In genomic region chr19:55279376-55279772, GRCh38 we compare ENCODE assay signal across 10 cellular contexts. TPM values are rescaled to one million over a fixed set of nuclear protein-coding genes. Genes with fewer than 3 reads are reported as not detected.
DNase-seq lines count a peak whose midpoint lies in the region; ATAC-seq and TF ChIP-seq lines count a peak whose summit lies in the region.
"Had no signal": no experiment of that assay in that cellular context is flagged by ENCODE, and none has a peak within 500 bp of the region (broad histone marks: within the 10 kb centered on the region; RNA-seq: fewer than 3 reads in every experiment).

No MANE protein-coding gene starts in this region.

- POLR2A ChIA-PET in MCF 10A (lab: Yijun Ruan, JAX) = interaction anchor here (0.6 to 1.9 kb wide), 10 partner anchors 12 to 197 kb away, joined by 3 to 28 read pairs (median 4); partner anchors contain the start of genes DNAAF3, PPP6R1, SYT5 and TMEM238

- no peaks in the 10 kb centered on the region for H3K4me1 ChIP-seq in cardiac muscle cell (ENCODE audit: low read depth)
- peaks cover 2% of the 10 kb centered on the region for H3K4me1 ChIP-seq in mesendoderm (ENCODE audit: control insufficient read depth, low read depth, low read length)
- peaks cover 10% of the 10 kb centered on the region for H3K4me1 ChIP-seq in upper lobe of right lung

- peak overlapping the region; percentile 86 for H3K4me3 ChIP-seq in cardiac muscle cell
- peak overlapping the region; percentile 81 for H3K4me3 ChIP-seq in mesendoderm (ENCODE audit: low read length)
- peak overlapping the region; percentile 76 for H3K4me3 ChIP-seq in upper lobe of right lung

- peaks cover 13% of the 10 kb centered on the region for H3K36me3 Mint-ChIP-seq in MCF 10A (ENCODE audit: insufficient read depth, unreplicated experiment)

- peaks cover 34% of the 10 kb centered on the region for H3K4me1 Mint-ChIP-seq in MCF 10A (ENCODE audit: insufficient read depth, unreplicated experiment)

- H4K8ac ChIP-seq in mesendoderm (ENCODE audit: low read depth, low read length) = no peak overlapping the region

- H3K9me3 Mint-ChIP-seq in MCF 10A (ENCODE audit: unreplicated experiment) = no peaks in the 10 kb centered on the region

- H4K5ac ChIP-seq in mesendoderm (ENCODE audit: low read length) = no peak overlapping the region

- peaks cover 12% of the 10 kb centered on the region for H3K27me3 Mint-ChIP-seq in MCF 10A (ENCODE audit: insufficient read depth, unreplicated experiment)

- TF ChIP-seq CTCF in cardiac muscle cell (IDR thresholded peaks at IDR 0.05; ENCODE audit: low read depth, low read length) (no peak), MCF 10A (IDR thresholded peaks at IDR 0.05; ENCODE audit: unreplicated experiment) (no peak), upper lobe of right lung (IDR thresholded peaks at IDR 0.05) (no peak)

- H3K4me3 Mint-ChIP-seq in MCF 10A (ENCODE audit: unreplicated experiment) = peak overlapping the region; percentile 96

- peaks cover 3% of the 10 kb centered on the region for H3K79me1 ChIP-seq in mesendoderm (ENCODE audit: low read length)

- no peak overlapping the region for H2AK5ac ChIP-seq in mesendoderm (ENCODE audit: low read length)

- H3K79me2 ChIP-seq in mesendoderm (ENCODE audit: control insufficient read depth, insufficient read depth, low read length) = no peaks in the 10 kb centered on the region

- H3K27ac ChIP-seq in cardiac muscle cell (peak overlapping the region; percentile 84), mesendoderm (ENCODE audit: low read depth, low read length) (no peak overlapping the region), upper lobe of right lung (peak overlapping the region; percentile 79)

- H2BK5ac ChIP-seq in mesendoderm (ENCODE audit: low read length) = no peak overlapping the region

- peaks cover 3% of the 10 kb centered on the region for H3K36me3 ChIP-seq in cardiac muscle cell
- H3K36me3 ChIP-seq in mesendoderm (ENCODE audit: control insufficient read depth, insufficient read depth, low read length) = no peaks in the 10 kb centered on the region
- peaks cover 18% of the 10 kb centered on the region for H3K36me3 ChIP-seq in upper lobe of right lung

- no CpG with 5 or more reads among the region's 23 CpGs for WGBS in mesendoderm (ENCODE audit: extremely low coverage, insufficient coverage, low lambda C conversion rate)

- no peak overlapping the region for H3K18ac ChIP-seq in mesendoderm (ENCODE audit: low read length)

- H3K27ac Mint-ChIP-seq in MCF 10A (ENCODE audit: low read depth, unreplicated experiment) = peak overlapping the region; percentile 100

- H3K4me2 ChIP-seq in mesendoderm (ENCODE audit: low read length) = peak overlapping the region; percentile 68

- no peak overlapping the region for H3K23ac ChIP-seq in mesendoderm (ENCODE audit: low read length)

- peak overlapping the region; percentile 85 for H3K56ac ChIP-seq in mesendoderm (ENCODE audit: low read length)

- peak overlapping the region; percentile 66 for H3K9ac ChIP-seq in mesendoderm (ENCODE audit: low read length)

- CTCF ChIA-PET in MCF 10A (lab: Yijun Ruan, JAX) = interaction anchor here (0.6 to 2.7 kb wide), 5 partner anchors 12 to 189 kb away, joined by 3 to 20 read pairs (median 5); no protein-coding TSS in a partner anchor

- H3K4ac ChIP-seq in mesendoderm (ENCODE audit: low read depth, low read length) = no peak overlapping the region

- H3K9me3 ChIP-seq in cardiac muscle cell (ENCODE audit: low read depth) (no peaks in the 10 kb centered on the region), upper lobe of right lung (no peaks in the 10 kb centered on the region)

- DNase-seq in cardiac muscle cell (ENCODE audit: low read depth in 1 of 2, low spot score in 1 of 2) (no peak), Right ventricle myocardium superior (no peak), MCF 10A (ENCODE audit: unreplicated experiment) (no peak), mesendoderm (no peak), upper lobe of right lung (no peak)

- H2BK15ac ChIP-seq in mesendoderm (replicated peaks; ENCODE audit: low read depth) = no peak overlapping the region

- H2BK120ac ChIP-seq in mesendoderm (ENCODE audit: low read depth, low read length) = no peak overlapping the region

- intact Hi-C loops in Right ventricle myocardium superior (cut with DNase I) (no loop called here), MCF 10A (cut with micrococcal nuclease) (no loop called here), upper lobe of right lung (cut with DNase I) (no loop called here)

- H3K27me3 ChIP-seq in cardiac muscle cell (no peaks in the 10 kb centered on the region), mesendoderm (ENCODE audit: insufficient read depth, low read length, poor library complexity) (no peaks in the 10 kb centered on the region), upper lobe of right lung (no peaks in the 10 kb centered on the region)

- TSS peak; percentile 46 for BruUV-seq in MCF 10A (replicated peaks; lab: Mats Ljungman, UMichigan)

- ATAC-seq in Right ventricle myocardium superior (ENCODE audit: poor library complexity) = no peak
- ATAC-seq in upper lobe of right lung = no peak
- ATAC-seq in GM19455 (IDR thresholded peaks at IDR 0.05; ENCODE audit: unreplicated experiment) = no peak
- no peak for ATAC-seq in HG02884 (IDR thresholded peaks at IDR 0.05; ENCODE audit: unreplicated experiment)
- ATAC-seq in HG03135 (IDR thresholded peaks at IDR 0.05; ENCODE audit: unreplicated experiment) = no peak

RNA-seq across cellular contexts. Expression of gene HSPBP1, which starts 0.5 kb away (rescaled TPM):
- total RNA-seq in cardiac muscle cell (47.2 and 77.7 TPM in 2 replicates), Right ventricle myocardium superior (29.2 TPM), MCF 10A (2022) (49.2 and 53.1 TPM in 2 replicates), upper lobe of right lung (19.7 TPM)
- polyA plus RNA-seq in cardiac muscle cell = 68.9 and 123 TPM in 2 replicates
- polyA plus RNA-seq in mesendoderm (2013, experiment 1 of 2) = 45.8 TPM
- polyA plus RNA-seq in mesendoderm (2013, experiment 2 of 2) = 45.6 TPM

RNA-seq across cellular contexts. Expression of gene BRSK1, which starts 4.4 kb away (rescaled TPM):
- 34.4 and 34.7 TPM in 2 replicates for total RNA-seq in cardiac muscle cell
- polyA plus RNA-seq in cardiac muscle cell = 3.5 and 5.6 TPM in 2 replicates
- total RNA-seq in Right ventricle myocardium superior = 1.6 TPM
- total RNA-seq in MCF 10A (2022) = 3.8 and 5.1 TPM in 2 replicates
- 11.0 TPM for polyA plus RNA-seq in mesendoderm (2013, experiment 1 of 2)
- 10.9 TPM for polyA plus RNA-seq in mesendoderm (2013, experiment 2 of 2)
- total RNA-seq in upper lobe of right lung = 1.3 TPM

RNA-seq across cellular contexts. Expression of gene PPP6R1, which starts 20.6 kb away (rescaled TPM):
- total RNA-seq in cardiac muscle cell (87.9 and 91.7 TPM in 2 replicates), Right ventricle myocardium superior (37.1 TPM), MCF 10A (2022) (70.6 and 78.9 TPM in 2 replicates), upper lobe of right lung (61.0 TPM)
- polyA plus RNA-seq in cardiac muscle cell = 98.7 and 101 TPM in 2 replicates
- 33.8 TPM for polyA plus RNA-seq in mesendoderm (2013, experiment 1 of 2)
- 34.7 TPM for polyA plus RNA-seq in mesendoderm (2013, experiment 2 of 2)

RNA-seq across cellular contexts. Expression of gene TMEM150B, which starts 45.8 kb away (rescaled TPM):
- total RNA-seq in cardiac muscle cell (not detected in 2 replicates), Right ventricle myocardium superior (1.7 TPM), MCF 10A (2022) (not detected in 2 replicates), upper lobe of right lung (23.9 TPM)
- polyA plus RNA-seq in cardiac muscle cell = not detected in 2 replicates
- not detected for polyA plus RNA-seq in mesendoderm (2013, experiment 1 of 2)
- polyA plus RNA-seq in mesendoderm (2013, experiment 2 of 2) = 0.08 TPM
- total RNA-seq: dermis microvascular lymphatic vessel endothelial cell, M059J had no signal

RNA-seq across cellular contexts. Expression of gene TMEM86B, which starts 50.8 kb away (rescaled TPM):
- total RNA-seq in cardiac muscle cell (4.2 and 4.7 TPM in 2 replicates), Right ventricle myocardium superior (2.3 TPM), MCF 10A (2022) (4.2 and 4.7 TPM in 2 replicates), upper lobe of right lung (4.3 TPM)
- 2.6 and 5.3 TPM in 2 replicates for polyA plus RNA-seq in cardiac muscle cell
- polyA plus RNA-seq in mesendoderm (2013, experiment 1 of 2) = 1.3 TPM
- polyA plus RNA-seq in mesendoderm (2013, experiment 2 of 2) = 1.1 TPM
